In genomic region chr18:47932170-47932569, GRCh38 we compare ENCODE assay signal across 1 cellular context.
TF ChIP-seq lines count a peak whose summit lies in the region.

No MANE protein-coding gene starts in this region.

TF ChIP-seq in HepG2, 621 proteins besides CTCF, POLR2A, EP300 and RAD21:
- TF ChIP-seq SRSF9 (IDR thresholded peaks at IDR 0.05; ENCODE audit: borderline replicate concordance, insufficient read depth, low read depth, low read length, poor library complexity, severe bottlenecking) = no peak
- TF ChIP-seq ELK4 (CRISPR knock-in tag; IDR thresholded peaks at IDR 0.05; ENCODE audit: borderline replicate concordance) = no peak
- TF ChIP-seq POLR2AphosphoS2 (IDR thresholded peaks at IDR 0.05; ENCODE audit: low read depth, low read length) = no peak
- no peak for TF ChIP-seq TARDBP (CRISPR knock-in tag; IDR thresholded peaks at IDR 0.05)
- no peak for TF ChIP-seq KDM2A (CRISPR knock-in tag; IDR thresholded peaks at IDR 0.05; ENCODE audit: borderline replicate concordance, low read depth)
- no peak for TF ChIP-seq CBX5 (CRISPR knock-in tag; IDR thresholded peaks at IDR 0.05; ENCODE audit: borderline replicate concordance)
- TF ChIP-seq CHD2 (IDR thresholded peaks at IDR 0.05; ENCODE audit: low read depth, low read length) = no peak
